In genomic region chr14:57346741-57347140, GRCh38 we compare ENCODE assay signal across 1 cellular context.
TF ChIP-seq lines count a peak whose summit lies in the region.

No MANE protein-coding gene starts in this region.

TF ChIP-seq in HepG2, 621 proteins besides CTCF, POLR2A, EP300 and RAD21 (continued from another document and continues in another):
- no peak for TF ChIP-seq ZNF318 (CRISPR knock-in tag; IDR thresholded peaks at IDR 0.05)
- TF ChIP-seq ZNF737 (CRISPR knock-in tag; IDR thresholded peaks at IDR 0.05; ENCODE audit: borderline replicate concordance): no peak
- TF ChIP-seq TRIM24 (CRISPR knock-in tag; IDR thresholded peaks at IDR 0.05): no peak
- no peak for TF ChIP-seq ZNF550 (CRISPR knock-in tag; IDR thresholded peaks at IDR 0.05; ENCODE audit: borderline replicate concordance)
- TF ChIP-seq ZNF337 (CRISPR knock-in tag; IDR thresholded peaks at IDR 0.05; ENCODE audit: borderline replicate concordance, low read depth): no peak
- no peak for TF ChIP-seq SMYD3 (CRISPR knock-in tag; IDR thresholded peaks at IDR 0.05)
- no peak for TF ChIP-seq ZNF124 (CRISPR knock-in tag; IDR thresholded peaks at IDR 0.05)
- TF ChIP-seq POGZ (CRISPR knock-in tag; IDR thresholded peaks at IDR 0.05): no peak
- no peak for TF ChIP-seq ZNF503 (CRISPR knock-in tag; IDR thresholded peaks at IDR 0.05)
- no peak for TF ChIP-seq ZBTB14 (CRISPR knock-in tag; IDR thresholded peaks at IDR 0.05)
- TF ChIP-seq MLXIP (CRISPR knock-in tag; IDR thresholded peaks at IDR 0.05; ENCODE audit: borderline replicate concordance): no peak
- TF ChIP-seq ZNF512 (CRISPR knock-in tag; IDR thresholded peaks at IDR 0.05): no peak
- TF ChIP-seq PRDM15 (CRISPR knock-in tag; IDR thresholded peaks at IDR 0.05): no peak
- no peak for TF ChIP-seq NFAT5 (CRISPR knock-in tag; IDR thresholded peaks at IDR 0.05)
- TF ChIP-seq ZNF17 (CRISPR knock-in tag; IDR thresholded peaks at IDR 0.05): no peak
- TF ChIP-seq RXRA (CRISPR knock-in tag; IDR thresholded peaks at IDR 0.05): no peak
- no peak for TF ChIP-seq ZNF292 (CRISPR knock-in tag; IDR thresholded peaks at IDR 0.05; ENCODE audit: borderline replicate concordance, low read depth)
- TF ChIP-seq RBFOX2 (IDR thresholded peaks at IDR 0.05; ENCODE audit: low read depth, low read length): no peak
- TF ChIP-seq MYPOP (CRISPR knock-in tag; IDR thresholded peaks at IDR 0.05): no peak
- no peak for TF ChIP-seq ZNF317 (CRISPR knock-in tag; IDR thresholded peaks at IDR 0.05)
- no peak for TF ChIP-seq ZFP90 (CRISPR knock-in tag; IDR thresholded peaks at IDR 0.05; ENCODE audit: borderline replicate concordance)
- no peak for TF ChIP-seq SMARCC2 (IDR thresholded peaks at IDR 0.05)
- TF ChIP-seq MED8 (CRISPR knock-in tag; IDR thresholded peaks at IDR 0.05; ENCODE audit: insufficient replicate concordance): no peak
- TF ChIP-seq ZNF282 (IDR thresholded peaks at IDR 0.05; ENCODE audit: partially characterized antibody): no peak
